ENCODE assay signal across 8 cellular contexts in the genomic region with DNA sequence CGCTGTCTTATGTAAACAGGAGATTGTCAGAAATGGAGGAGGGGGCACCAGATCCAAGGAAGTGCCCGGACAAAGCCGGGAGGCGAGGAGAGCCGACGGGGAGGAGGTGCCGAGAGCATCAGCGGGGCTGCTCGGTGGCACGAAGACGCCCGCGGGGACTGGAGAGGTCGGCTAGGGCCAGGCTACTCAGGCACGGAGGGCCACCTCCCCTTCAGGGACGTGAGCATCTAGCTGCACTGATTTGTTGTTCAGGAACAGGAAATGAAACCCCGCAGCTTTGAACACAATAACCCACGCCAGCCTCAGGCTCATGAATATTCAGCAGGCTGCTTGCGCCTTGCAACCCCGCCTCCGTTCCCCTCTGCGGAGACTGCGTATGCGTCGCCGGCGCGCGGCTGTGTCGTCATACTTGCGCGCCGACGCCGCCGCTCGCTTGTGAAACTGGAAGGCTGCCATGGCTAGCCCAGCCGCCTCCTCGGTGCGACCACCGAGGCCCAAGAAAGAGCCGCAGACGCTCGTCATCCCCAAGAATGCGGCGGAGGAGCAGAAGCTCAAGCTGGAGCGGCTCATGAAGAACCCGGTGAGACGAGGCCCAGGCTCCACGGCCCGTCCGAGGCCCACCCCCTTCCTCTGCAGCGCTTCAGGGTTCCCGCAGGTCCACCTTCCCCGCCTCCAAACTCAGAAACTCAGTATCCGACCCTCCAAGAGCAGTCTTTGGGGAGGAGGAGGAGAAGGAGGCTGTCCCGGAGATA. TPM values are rescaled to one million over a fixed set of nuclear protein-coding genes. Genes with fewer than 3 reads are reported as not detected.
A peak's percentile ranks its signal among the peaks of the same experiment; 100 is the strongest.
DNase-seq lines count a peak whose midpoint lies in the region; ATAC-seq and TF ChIP-seq lines count a peak whose summit lies in the region.

A gene with protein sequence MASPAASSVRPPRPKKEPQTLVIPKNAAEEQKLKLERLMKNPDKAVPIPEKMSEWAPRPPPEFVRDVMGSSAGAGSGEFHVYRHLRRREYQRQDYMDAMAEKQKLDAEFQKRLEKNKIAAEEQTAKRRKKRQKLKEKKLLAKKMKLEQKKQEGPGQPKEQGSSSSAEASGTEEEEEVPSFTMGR (plus strand): TSS at position 406 of the 752 bp plus-strand sequence. CDS start 49 bp downstream, at position 455.

- H3K36me3 ChIP-seq in suprapubic skin, result peaks cover 32% of the 10 kb centered on the region

- 2% methylated on average over 25 of the region's 57 CpGs for WGBS in suprapubic skin

- H3K27me3 ChIP-seq in suprapubic skin, result no peaks in the 10 kb centered on the region

- peaks cover 15% of the 10 kb centered on the region for H3K4me1 ChIP-seq in suprapubic skin

- peak in 1 of 2 donors; percentile 12 for TF ChIP-seq POLR2A in suprapubic skin (IDR thresholded peaks at IDR 0.05)

- no peak for TF ChIP-seq CTCF in suprapubic skin (IDR thresholded peaks at IDR 0.05)

- DNase-seq in NCI-H1092 treated with DMSO at 0.1 percent for 48 hours (lab: John Stamatoyannopoulos, UW) (peak; percentile 94), glomerular endothelial cell (ENCODE audit: extremely low read depth, low read depth, low spot score) (peak; percentile 80), occipital lobe (lab: John Stamatoyannopoulos, UW) (peak; percentile 85), suprapubic skin (ENCODE audit: low spot score in 2 of 2) (peak; percentile 89 to 93)
- peak; percentile 82 for DNase-seq in activated naive CD4-positive, alpha-beta T cell treated with anti-CD3 and anti-CD28 coated beads, Interleukin-2, amount 50 U/mL, for 16 hours

- peak; percentile 97 for ATAC-seq in HG02610 (IDR thresholded peaks at IDR 0.05; ENCODE audit: unreplicated experiment)
- ATAC-seq in SK-N-SH treated with all-trans-retinoic acid at 6 μM for 48 hours, result peak; percentile 97

- H3K4me3 ChIP-seq in GM08714 (ENCODE audit: low read length), result peak within 1 kb of the TSS; percentile 87
- H3K4me3 ChIP-seq in suprapubic skin, result peak within 1 kb of the TSS; percentile 92

- no peaks in the 10 kb centered on the region for H3K9me3 ChIP-seq in suprapubic skin

- H3K27ac ChIP-seq in suprapubic skin, result peak within 1 kb of the TSS; percentile 89

- no peak for TF ChIP-seq EP300 in suprapubic skin (IDR thresholded peaks at IDR 0.05)

TF ChIP-seq in SK-N-SH treated with all-trans-retinoic acid at 6 μM for 48 hours, 23 proteins besides CTCF, POLR2A, EP300 and RAD21:
- TF ChIP-seq ISL1 (CRISPR knock-in tag; IDR thresholded peaks at IDR 0.05) (no peak), TCF4 (CRISPR knock-in tag; IDR thresholded peaks at IDR 0.05; ENCODE audit: borderline replicate concordance) (0 out of 2 replicates have a peak, but pooled peaks have one; percentile 26), RARB (CRISPR knock-in tag; IDR thresholded peaks at IDR 0.05) (peak; percentile 53; the same call in 1 of the 2 replicates), GLIS3 (CRISPR knock-in tag; IDR thresholded peaks at IDR 0.05) (peak; percentile 32; the same call in 1 of the 2 replicates), ZNF70 (CRISPR knock-in tag; IDR thresholded peaks at IDR 0.05) (peak; percentile 70; the same call in 1 of the 2 replicates), CREB5 (CRISPR knock-in tag; IDR thresholded peaks at IDR 0.05; ENCODE audit: low read depth) (peak; percentile 18; the same call in 1 of the 2 replicates), PATZ1 (CRISPR knock-in tag; IDR thresholded peaks at IDR 0.05; ENCODE audit: borderline replicate concordance) (0 out of 2 replicates have a peak, but pooled peaks have one; percentile 31), ZFP30 (CRISPR knock-in tag; IDR thresholded peaks at IDR 0.05) (no peak)

RNA-seq across cellular contexts. Expression of the gene that starts here (rescaled TPM):
- total RNA-seq in glomerular endothelial cell, result 13.8 and 28.1 TPM in 2 replicates
- 13.6 TPM for total RNA-seq in occipital lobe
- total RNA-seq in suprapubic skin, result 10 to 100 TPM; 21.5 to 54.7 (median 23.3) TPM

Comparison
In these comparisons a context has a peak if more than half of its experiments do, and no peak if none do; other contexts are left out.
1. Peak in every context shown above with its lines: DNase-seq, ATAC-seq, H3K4me3 ChIP-seq and H3K27ac ChIP-seq.